Comparison of ENCODE assay signal across 1 cellular context in the genomic region with DNA sequence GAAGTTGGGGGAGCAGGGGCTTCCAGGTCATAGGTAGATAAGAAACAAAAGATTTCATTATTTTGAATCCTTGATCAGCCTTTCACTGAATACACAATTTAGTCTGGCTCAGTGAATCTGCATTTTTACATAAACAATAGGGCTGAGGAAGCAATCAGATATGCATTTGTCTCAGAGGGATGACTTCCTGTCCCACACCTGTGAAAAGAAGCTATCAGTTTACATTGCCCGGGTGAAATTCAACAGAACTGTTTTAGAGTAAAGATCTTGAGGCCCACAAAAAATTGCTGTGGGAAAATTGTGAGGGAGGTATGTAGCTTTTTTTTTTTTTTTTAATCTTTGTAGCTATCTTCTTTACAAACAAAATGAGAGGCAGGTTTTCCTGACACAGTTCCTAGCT.
TF ChIP-seq lines count a peak whose summit lies in the region.

No MANE protein-coding gene starts in this region.

TF ChIP-seq in WTC11, 78 proteins besides CTCF, POLR2A, EP300 and RAD21:
- TF ChIP-seq SMAD4 (CRISPR knock-in tag; IDR thresholded peaks at IDR 0.05), result no peak
- TF ChIP-seq IRF2 (CRISPR knock-in tag; IDR thresholded peaks at IDR 0.05; ENCODE audit: borderline replicate concordance, low read depth), result no peak
- TF ChIP-seq, protein P1, sequence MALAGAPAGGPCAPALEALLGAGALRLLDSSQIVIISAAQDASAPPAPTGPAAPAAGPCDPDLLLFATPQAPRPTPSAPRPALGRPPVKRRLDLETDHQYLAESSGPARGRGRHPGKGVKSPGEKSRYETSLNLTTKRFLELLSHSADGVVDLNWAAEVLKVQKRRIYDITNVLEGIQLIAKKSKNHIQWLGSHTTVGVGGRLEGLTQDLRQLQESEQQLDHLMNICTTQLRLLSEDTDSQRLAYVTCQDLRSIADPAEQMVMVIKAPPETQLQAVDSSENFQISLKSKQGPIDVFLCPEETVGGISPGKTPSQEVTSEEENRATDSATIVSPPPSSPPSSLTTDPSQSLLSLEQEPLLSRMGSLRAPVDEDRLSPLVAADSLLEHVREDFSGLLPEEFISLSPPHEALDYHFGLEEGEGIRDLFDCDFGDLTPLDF (CRISPR knock-in tag; IDR thresholded peaks at IDR 0.05), result no peak
- TF ChIP-seq, protein P2, sequence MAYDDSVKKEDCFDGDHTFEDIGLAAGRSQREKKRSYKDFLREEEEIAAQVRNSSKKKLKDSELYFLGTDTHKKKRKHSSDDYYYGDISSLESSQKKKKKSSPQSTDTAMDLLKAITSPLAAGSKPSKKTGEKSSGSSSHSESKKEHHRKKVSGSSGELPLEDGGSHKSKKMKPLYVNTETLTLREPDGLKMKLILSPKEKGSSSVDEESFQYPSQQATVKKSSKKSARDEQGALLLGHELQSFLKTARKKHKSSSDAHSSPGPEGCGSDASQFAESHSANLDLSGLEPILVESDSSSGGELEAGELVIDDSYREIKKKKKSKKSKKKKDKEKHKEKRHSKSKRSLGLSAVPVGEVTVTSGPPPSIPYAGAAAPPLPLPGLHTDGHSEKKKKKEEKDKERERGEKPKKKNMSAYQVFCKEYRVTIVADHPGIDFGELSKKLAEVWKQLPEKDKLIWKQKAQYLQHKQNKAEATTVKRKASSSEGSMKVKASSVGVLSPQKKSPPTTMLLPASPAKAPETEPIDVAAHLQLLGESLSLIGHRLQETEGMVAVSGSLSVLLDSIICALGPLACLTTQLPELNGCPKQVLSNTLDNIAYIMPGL (CRISPR knock-in tag; IDR thresholded peaks at IDR 0.05), result no peak
- no peak for TF ChIP-seq RORB (CRISPR knock-in tag; IDR thresholded peaks at IDR 0.05)
- TF ChIP-seq, protein P3, sequence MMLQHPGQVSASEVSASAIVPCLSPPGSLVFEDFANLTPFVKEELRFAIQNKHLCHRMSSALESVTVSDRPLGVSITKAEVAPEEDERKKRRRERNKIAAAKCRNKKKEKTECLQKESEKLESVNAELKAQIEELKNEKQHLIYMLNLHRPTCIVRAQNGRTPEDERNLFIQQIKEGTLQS (CRISPR knock-in tag; conservative IDR thresholded peaks at IDR 0.05), result no peak
- TF ChIP-seq, protein P4, sequence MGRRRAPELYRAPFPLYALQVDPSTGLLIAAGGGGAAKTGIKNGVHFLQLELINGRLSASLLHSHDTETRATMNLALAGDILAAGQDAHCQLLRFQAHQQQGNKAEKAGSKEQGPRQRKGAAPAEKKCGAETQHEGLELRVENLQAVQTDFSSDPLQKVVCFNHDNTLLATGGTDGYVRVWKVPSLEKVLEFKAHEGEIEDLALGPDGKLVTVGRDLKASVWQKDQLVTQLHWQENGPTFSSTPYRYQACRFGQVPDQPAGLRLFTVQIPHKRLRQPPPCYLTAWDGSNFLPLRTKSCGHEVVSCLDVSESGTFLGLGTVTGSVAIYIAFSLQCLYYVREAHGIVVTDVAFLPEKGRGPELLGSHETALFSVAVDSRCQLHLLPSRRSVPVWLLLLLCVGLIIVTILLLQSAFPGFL (CRISPR knock-in tag; IDR thresholded peaks at IDR 0.05; ENCODE audit: borderline replicate concordance), result no peak
- TF ChIP-seq, protein P5, sequence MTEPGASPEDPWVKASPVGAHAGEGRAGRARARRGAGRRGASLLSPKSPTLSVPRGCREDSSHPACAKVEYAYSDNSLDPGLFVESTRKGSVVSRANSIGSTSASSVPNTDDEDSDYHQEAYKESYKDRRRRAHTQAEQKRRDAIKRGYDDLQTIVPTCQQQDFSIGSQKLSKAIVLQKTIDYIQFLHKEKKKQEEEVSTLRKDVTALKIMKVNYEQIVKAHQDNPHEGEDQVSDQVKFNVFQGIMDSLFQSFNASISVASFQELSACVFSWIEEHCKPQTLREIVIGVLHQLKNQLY (CRISPR knock-in tag; IDR thresholded peaks at IDR 0.05), result no peak
- no peak for TF ChIP-seq ZNF396 (CRISPR knock-in tag; IDR thresholded peaks at IDR 0.05; ENCODE audit: borderline replicate concordance)
- TF ChIP-seq, protein P6, sequence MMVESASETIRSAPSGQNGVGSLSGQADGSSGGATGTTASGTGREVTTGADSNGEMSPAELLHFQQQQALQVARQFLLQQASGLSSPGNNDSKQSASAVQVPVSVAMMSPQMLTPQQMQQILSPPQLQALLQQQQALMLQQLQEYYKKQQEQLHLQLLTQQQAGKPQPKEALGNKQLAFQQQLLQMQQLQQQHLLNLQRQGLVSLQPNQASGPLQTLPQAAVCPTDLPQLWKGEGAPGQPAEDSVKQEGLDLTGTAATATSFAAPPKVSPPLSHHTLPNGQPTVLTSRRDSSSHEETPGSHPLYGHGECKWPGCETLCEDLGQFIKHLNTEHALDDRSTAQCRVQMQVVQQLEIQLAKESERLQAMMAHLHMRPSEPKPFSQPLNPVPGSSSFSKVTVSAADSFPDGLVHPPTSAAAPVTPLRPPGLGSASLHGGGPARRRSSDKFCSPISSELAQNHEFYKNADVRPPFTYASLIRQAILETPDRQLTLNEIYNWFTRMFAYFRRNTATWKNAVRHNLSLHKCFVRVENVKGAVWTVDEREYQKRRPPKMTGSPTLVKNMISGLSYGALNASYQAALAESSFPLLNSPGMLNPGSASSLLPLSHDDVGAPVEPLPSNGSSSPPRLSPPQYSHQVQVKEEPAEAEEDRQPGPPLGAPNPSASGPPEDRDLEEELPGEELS (CRISPR knock-in tag; IDR thresholded peaks at IDR 0.05), result no peak
- TF ChIP-seq ZNF263 (CRISPR knock-in tag; IDR thresholded peaks at IDR 0.05; ENCODE audit: low read depth), result no peak
- no peak for TF ChIP-seq SOX15 (CRISPR knock-in tag; IDR thresholded peaks at IDR 0.05)
- no peak for TF ChIP-seq NR3C1 (CRISPR knock-in tag; conservative IDR thresholded peaks at IDR 0.05; ENCODE audit: low read depth)
